ENCODE assay signal across 10 cellular contexts in genomic region chr5:78405820-78406750, GRCh38. TPM values are rescaled to one million over a fixed set of nuclear protein-coding genes. Genes with fewer than 3 reads are reported as not detected.
DNase-seq lines count a peak whose midpoint lies in the region; ATAC-seq, FAIRE-seq and TF ChIP-seq lines count a peak whose summit lies in the region.
"Had no signal": no experiment of that assay in that cellular context is flagged by ENCODE, and none has a peak within 500 bp of the region (broad histone marks: within the 10 kb centered on the region; RNA-seq: fewer than 3 reads in every experiment).

No MANE protein-coding gene starts in this region.

- TF ChIP-seq CTCF in Calu3 (IDR thresholded peaks at IDR 0.05; ENCODE audit: unreplicated experiment) (no peak), HepG2 (CRISPR knock-in tag; IDR thresholded peaks at IDR 0.05) (no peak)

- WGBS in HepG2 (ENCODE audit: low lambda C conversion rate): 69% methylated on average over 5 of the region's 5 CpGs

- H3K9me3 ChIP-seq in HepG2 (ENCODE audit: low read length): no peaks in the 10 kb centered on the region

- H3K9me3 Mint-ChIP-seq in activated naive CD8-positive, alpha-beta T cell treated with anti-CD3 and anti-CD28 coated beads, Interleukin-2, amount 50 U/mL, for 24 hours: no peaks in the 10 kb centered on the region
- H3K9me3 Mint-ChIP-seq in memory B cell (peaks cover 1% of the 10 kb centered on the region), Calu3 (ENCODE audit: low read depth, unreplicated experiment) (no peaks in the 10 kb centered on the region)
- H3K9me3 Mint-ChIP-seq in naive thymus-derived CD8-positive, alpha-beta T cell: peaks cover 0 to 9% (median 0%) of the 10 kb centered on the region in 9 donors
- H3K9me3 Mint-ChIP-seq: effector memory CD8-positive, alpha-beta T cell had no signal

- H3K4me1 Mint-ChIP-seq in activated naive CD8-positive, alpha-beta T cell treated with anti-CD3 and anti-CD28 coated beads, Interleukin-2, amount 50 U/mL, for 24 hours: peaks cover 40% of the 10 kb centered on the region
- H3K4me1 Mint-ChIP-seq in memory B cell (peaks cover 42% of the 10 kb centered on the region), Calu3 (ENCODE audit: low read depth, unreplicated experiment) (peaks cover 29% of the 10 kb centered on the region)
- H3K4me1 Mint-ChIP-seq in naive thymus-derived CD8-positive, alpha-beta T cell: peaks cover 29 to 58% (median 45%) of the 10 kb centered on the region in 4 donors

- H3K27ac ChIP-seq in HepG2 (ENCODE audit: extremely low read length, insufficient read depth, low read length): no peak overlapping the region

- H3K27ac Mint-ChIP-seq in activated naive CD8-positive, alpha-beta T cell treated with anti-CD3 and anti-CD28 coated beads, Interleukin-2, amount 50 U/mL, for 24 hours: peak overlapping the region; percentile 46
- peak overlapping the region; percentile 29 for H3K27ac Mint-ChIP-seq in memory B cell
- peak overlapping the region in 1 of 10 donors; percentile 2 for H3K27ac Mint-ChIP-seq in naive thymus-derived CD8-positive, alpha-beta T cell
- H3K27ac Mint-ChIP-seq in Calu3 (ENCODE audit: unreplicated experiment): no peak overlapping the region

- FAIRE-seq in HepG2 (lab: Jason Lieb, UNC): no peak

- no peak for TF ChIP-seq POLR2A in HepG2 (IDR thresholded peaks at IDR 0.05; ENCODE audit: insufficient read depth in 1 of 2, low read depth in 2 of 2, low read length in 2 of 2)

- no peak overlapping the region for H3K4me2 ChIP-seq in HepG2 (ENCODE audit: low read depth, low read length)

- BruUV-seq in Calu3 (replicated peaks; lab: Mats Ljungman, UMichigan) (no TSS peak), HepG2 (replicated peaks; lab: Mats Ljungman, UMichigan) (no TSS peak)

- in situ Hi-C loops in HepG2 (cut with HindIII; ENCODE audit: extremely low pct_ligation_motif_present, low pct_unique_long_range_greater_than_20kb): no loop called here

- H3K27me3 ChIP-seq in HepG2 (ENCODE audit: control insufficient read depth in 1 of 2, insufficient read depth in 2 of 2, low read length in 2 of 2): no peaks in the 10 kb centered on the region

- TF ChIP-seq EP300 in HepG2 (IDR thresholded peaks at IDR 0.05; ENCODE audit: low read depth in 2 of 2, low read length in 2 of 2): no peak
- TF ChIP-seq EP300 in HepG2 (CRISPR knock-in tag; IDR thresholded peaks at IDR 0.05; ENCODE audit: borderline replicate concordance): no peak

- no peak overlapping the region for H3K9ac ChIP-seq in HepG2 (ENCODE audit: insufficient read depth, low read depth, low read length)

- H2AFZ ChIP-seq in HepG2 (ENCODE audit: low read length): no peak overlapping the region

- H3K4me3 ChIP-seq in HepG2 (replicated peaks in 1 of 3; ENCODE audit: insufficient read depth in 1 of 3, low read depth in 2 of 3, low read length in 3 of 3): no peak overlapping the region

- 0 out of 2 replicates have a peak, but pooled peaks cover 3% of the 10 kb centered on the region for H4K20me1 ChIP-seq in HepG2 (ENCODE audit: insufficient read depth, low read length)

- CTCF ChIA-PET in Calu3 (lab: Charles Lee): interaction anchor here (0.6 to 1.4 kb wide), 2 partner anchors 22 to 127 kb away, joined by 3 read pairs; no protein-coding TSS in a partner anchor
- CTCF ChIA-PET in HepG2 (lab: Yijun Ruan, JAX; ENCODE audit: low intra/inter-chr PET ratio, low total read pairs): no interaction called here

- no peak overlapping the region for H3K4me3 Mint-ChIP-seq in activated naive CD8-positive, alpha-beta T cell treated with anti-CD3 and anti-CD28 coated beads, Interleukin-2, amount 50 U/mL, for 24 hours
- no peak overlapping the region for H3K4me3 Mint-ChIP-seq in memory B cell
- H3K4me3 Mint-ChIP-seq in naive thymus-derived CD8-positive, alpha-beta T cell: no peak overlapping the region
- no peak overlapping the region for H3K4me3 Mint-ChIP-seq in Calu3 (ENCODE audit: low read depth, unreplicated experiment)
- H3K4me3 Mint-ChIP-seq: effector memory CD8-positive, alpha-beta T cell had no signal

- H3K79me2 ChIP-seq in HepG2 (ENCODE audit: insufficient read depth, low read length): peaks cover 9% of the 10 kb centered on the region

- H3K27me3 Mint-ChIP-seq in activated naive CD8-positive, alpha-beta T cell treated with anti-CD3 and anti-CD28 coated beads, Interleukin-2, amount 50 U/mL, for 24 hours: no peaks in the 10 kb centered on the region
- H3K27me3 Mint-ChIP-seq in memory B cell (no peaks in the 10 kb centered on the region), Calu3 (ENCODE audit: unreplicated experiment) (no peaks in the 10 kb centered on the region)
- H3K27me3 Mint-ChIP-seq in naive thymus-derived CD8-positive, alpha-beta T cell: no peaks in the 10 kb centered on the region
- H3K27me3 Mint-ChIP-seq: effector memory CD8-positive, alpha-beta T cell had no signal

- peak; percentile 51 for ATAC-seq in GM21723 (IDR thresholded peaks at IDR 0.05; ENCODE audit: unreplicated experiment)
- ATAC-seq in activated naive CD8-positive, alpha-beta T cell treated with anti-CD3 and anti-CD28 coated beads, Interleukin-2, amount 50 U/mL, for 24 hours: no peak
- no peak for ATAC-seq in memory B cell (ENCODE audit: low read depth)
- no peak for ATAC-seq in naive thymus-derived CD8-positive, alpha-beta T cell
- ATAC-seq in HepG2: no peak
- ATAC-seq in HG03095 (IDR thresholded peaks at IDR 0.05; ENCODE audit: unreplicated experiment): no peak
- ATAC-seq: effector memory CD8-positive, alpha-beta T cell had no signal

- no peaks in the 10 kb centered on the region for H3K36me3 ChIP-seq in HepG2 (replicated peaks in 1 of 2; ENCODE audit: control insufficient read depth in 1 of 2, insufficient read depth in 2 of 2, low read length in 2 of 2)

- intact Hi-C loops in Calu3 (cut with micrococcal nuclease; ENCODE audit: unreplicated experiment): loop anchor here (10.0 kb wide), 1 partner anchor 59 kb away; no protein-coding TSS in a partner anchor
- intact Hi-C loops in HepG2 (cut with micrococcal nuclease; ENCODE audit: unreplicated experiment): no loop called here

- TF ChIP-seq RAD21 in HepG2 (CRISPR knock-in tag; IDR thresholded peaks at IDR 0.05): no peak

- H3K4me1 ChIP-seq in HepG2 (ENCODE audit: insufficient read depth, low read length): peaks cover 18% of the 10 kb centered on the region

- POLR2A ChIA-PET in naive thymus-derived CD8-positive, alpha-beta T cell (lab: Charles Lee): no interaction called here
- POLR2A ChIA-PET in HepG2 (lab: Yijun Ruan, JAX): no interaction called here

- peaks cover 19% of the 10 kb centered on the region for H3K36me3 Mint-ChIP-seq in activated naive CD8-positive, alpha-beta T cell treated with anti-CD3 and anti-CD28 coated beads, Interleukin-2, amount 50 U/mL, for 24 hours (ENCODE audit: low read depth)
- H3K36me3 Mint-ChIP-seq in memory B cell: peaks cover 19% of the 10 kb centered on the region
- H3K36me3 Mint-ChIP-seq in naive thymus-derived CD8-positive, alpha-beta T cell: peaks cover 16 to 31% (median 28%) of the 10 kb centered on the region in 3 donors
- no peaks in the 10 kb centered on the region for H3K36me3 Mint-ChIP-seq in Calu3 (ENCODE audit: insufficient read depth, unreplicated experiment)

- peak; percentile 23 for DNase-seq in GM04504 (ENCODE audit: low read depth)
- DNase-seq in activated naive CD8-positive, alpha-beta T cell treated with anti-CD3 and anti-CD28 coated beads, Interleukin-2, amount 50 U/mL, for 24 hours: no peak
- no peak for DNase-seq in memory B cell (ENCODE audit: low spot score in 2 of 2)
- DNase-seq in naive thymus-derived CD8-positive, alpha-beta T cell: no peak
- no peak for DNase-seq in Calu3
- DNase-seq in HepG2 (ENCODE audit: low spot score): no peak
- DNase-seq: effector memory CD8-positive, alpha-beta T cell; GF-D8 had no signal

TF ChIP-seq in HepG2, 621 proteins besides CTCF, POLR2A, EP300 and RAD21:
- no peak for TF ChIP-seq PRPF4 (IDR thresholded peaks at IDR 0.05; ENCODE audit: low read depth, low read length, poor library complexity, severe bottlenecking)

RNA-seq across cellular contexts. Expression of gene SCAMP1, which starts 45.7 kb away (rescaled TPM):
- total RNA-seq in naive thymus-derived CD8-positive, alpha-beta T cell: 10 to 100 TPM; 24.5 to 26.4 TPM
- 10 to 100 TPM; 22.0 to 29.3 (median 26.5) TPM for polyA plus RNA-seq in naive thymus-derived CD8-positive, alpha-beta T cell
- total RNA-seq in Calu3 (2022) (59.5 and 62.2 TPM in 2 replicates), HepG2 (2016; rRNA removed; fragmentation: Illumina TruSeq; extraction: Trizol) (27.0 and 33.7 TPM in 2 replicates)
- 20.4 and 22.0 TPM in 2 replicates for total RNA-seq in HepG2 (2016; cell fraction: cytosol; rRNA removed; fragmentation: Illumina TruSeq; extraction: Trizol; ENCODE audit: low read depth)
- 29.5 and 36.1 TPM in 2 replicates for total RNA-seq in HepG2 (2016; cell fraction: insoluble cytoplasmic fraction; rRNA removed; fragmentation: Illumina TruSeq; extraction: Trizol)
- total RNA-seq in HepG2 (2016; cell fraction: membrane; rRNA removed; fragmentation: Illumina TruSeq; extraction: Trizol): 15.7 and 16.3 TPM in 2 replicates
- total RNA-seq in HepG2 (2016; cell fraction: nucleus; rRNA removed; fragmentation: Illumina TruSeq; extraction: Trizol): 30.9 and 31.8 TPM in 2 replicates
- polyA plus RNA-seq in HepG2 (2011; rRNA removed): 18.2 and 18.3 TPM in 2 replicates
- polyA plus RNA-seq in HepG2 (2011; cell fraction: cytosol; rRNA removed): 9.9 and 16.7 TPM in 2 replicates
- 3.8 and 4.1 TPM in 2 replicates for polyA plus RNA-seq in HepG2 (2011; cell fraction: nucleus; rRNA removed)
- polyA plus RNA-seq in HepG2 (2012): 26.4 and 27.2 TPM in 2 replicates
- 1.2 and 1.4 TPM in 2 replicates for polyA plus RNA-seq in HepG2 (2016; cell fraction: cytosol; fragmentation: Illumina TruSeq; extraction: Trizol; ENCODE audit: low read depth)
- 13.5 and 14.1 TPM in 2 replicates for polyA plus RNA-seq in HepG2 (2016; cell fraction: insoluble cytoplasmic fraction; fragmentation: Illumina TruSeq; extraction: Trizol; ENCODE audit: low read depth)
- 4.2 TPM in 2 replicates for polyA plus RNA-seq in HepG2 (2016; cell fraction: membrane; fragmentation: Illumina TruSeq; extraction: Trizol; ENCODE audit: low read depth)
- 17.8 and 23.2 TPM in 2 replicates for polyA plus RNA-seq in HepG2 (2016; cell fraction: nucleus; fragmentation: Illumina TruSeq; extraction: Trizol; ENCODE audit: insufficient read depth, low read depth)
- polyA minus RNA-seq in HepG2 (2011; rRNA and poly(A)+ RNA removed; ENCODE audit: low replicate concordance): 26.1 and 37.5 TPM in 2 replicates
- polyA minus RNA-seq in HepG2 (2011; cell fraction: cytosol; rRNA and poly(A)+ RNA removed): 32.9 and 41.5 TPM in 2 replicates
- polyA minus RNA-seq in HepG2 (2011; cell fraction: nucleus; rRNA and poly(A)+ RNA removed): 33.3 and 41.2 TPM in 2 replicates
